Comparison of ENCODE assay signal across 1 cellular context in the genomic region with DNA sequence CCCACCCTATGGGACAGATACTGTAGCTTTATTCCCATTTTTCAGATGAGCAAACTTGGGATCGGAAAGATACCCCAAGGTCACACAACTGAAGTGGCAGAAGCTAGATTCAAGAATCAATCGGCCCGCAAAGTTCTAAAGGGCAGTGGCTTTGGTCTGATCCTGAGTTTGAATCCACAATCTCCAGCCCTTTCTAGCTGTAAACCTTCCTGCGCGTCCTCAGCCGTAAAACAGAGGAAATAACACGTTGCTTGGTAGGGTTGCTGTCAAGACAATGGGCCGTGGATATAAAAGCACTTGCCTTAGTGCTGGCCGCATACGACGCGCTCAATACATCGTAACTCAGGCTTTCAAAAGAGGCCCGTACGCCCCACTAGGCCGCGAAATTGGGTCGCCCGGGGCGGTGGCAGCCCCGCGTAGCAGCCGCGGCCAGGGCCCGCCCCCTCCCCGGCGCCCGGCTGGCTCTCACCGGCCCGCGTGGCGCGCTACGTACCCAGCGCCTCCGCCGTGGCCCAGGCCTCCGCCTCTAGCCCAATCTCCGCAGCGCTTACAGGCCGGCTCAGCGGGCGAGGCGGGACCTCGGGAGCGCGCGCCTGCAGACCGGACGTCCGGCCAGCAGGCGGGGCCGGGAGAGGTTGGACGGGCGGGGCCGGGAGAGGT.
TF ChIP-seq lines count a peak whose summit lies in the region.

A gene with protein sequence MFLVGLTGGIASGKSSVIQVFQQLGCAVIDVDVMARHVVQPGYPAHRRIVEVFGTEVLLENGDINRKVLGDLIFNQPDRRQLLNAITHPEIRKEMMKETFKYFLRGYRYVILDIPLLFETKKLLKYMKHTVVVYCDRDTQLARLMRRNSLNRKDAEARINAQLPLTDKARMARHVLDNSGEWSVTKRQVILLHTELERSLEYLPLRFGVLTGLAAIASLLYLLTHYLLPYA (minus strand): TSS at position 573 of the 660 bp plus-strand sequence. CDS start 16,747 bp downstream, outside the sequence.

TF ChIP-seq in K562, 482 proteins besides CTCF, POLR2A, EP300 and RAD21 (continued from another document and continues in another):
- TF ChIP-seq RREB1 (CRISPR knock-in tag; IDR thresholded peaks at IDR 0.05), result no peak
- no peak for TF ChIP-seq SMAD2 (IDR thresholded peaks at IDR 0.05; ENCODE audit: low read depth, low read length)
- TF ChIP-seq KLF1 (tag; IDR thresholded peaks at IDR 0.05), result no peak
- TF ChIP-seq SMARCA5 (IDR thresholded peaks at IDR 0.05), result 0 out of 2 replicates have a peak, but pooled peaks have one; percentile 10
- TF ChIP-seq POLR3G (IDR thresholded peaks at IDR 0.05; ENCODE audit: extremely low read depth, insufficient read length, insufficient replicate concordance), result no peak
- TF ChIP-seq ZKSCAN3 (CRISPR knock-in tag; IDR thresholded peaks at IDR 0.05), result no peak
- peak; percentile 25; the same call in 1 of the 2 replicates for TF ChIP-seq DMBX1 (CRISPR knock-in tag; IDR thresholded peaks at IDR 0.05; ENCODE audit: borderline replicate concordance)
- peak; percentile 85; the same call in 1 of the 2 replicates for TF ChIP-seq PHF8 (IDR thresholded peaks at IDR 0.05; ENCODE audit: borderline replicate concordance, low read length)
- TF ChIP-seq, protein P1, sequence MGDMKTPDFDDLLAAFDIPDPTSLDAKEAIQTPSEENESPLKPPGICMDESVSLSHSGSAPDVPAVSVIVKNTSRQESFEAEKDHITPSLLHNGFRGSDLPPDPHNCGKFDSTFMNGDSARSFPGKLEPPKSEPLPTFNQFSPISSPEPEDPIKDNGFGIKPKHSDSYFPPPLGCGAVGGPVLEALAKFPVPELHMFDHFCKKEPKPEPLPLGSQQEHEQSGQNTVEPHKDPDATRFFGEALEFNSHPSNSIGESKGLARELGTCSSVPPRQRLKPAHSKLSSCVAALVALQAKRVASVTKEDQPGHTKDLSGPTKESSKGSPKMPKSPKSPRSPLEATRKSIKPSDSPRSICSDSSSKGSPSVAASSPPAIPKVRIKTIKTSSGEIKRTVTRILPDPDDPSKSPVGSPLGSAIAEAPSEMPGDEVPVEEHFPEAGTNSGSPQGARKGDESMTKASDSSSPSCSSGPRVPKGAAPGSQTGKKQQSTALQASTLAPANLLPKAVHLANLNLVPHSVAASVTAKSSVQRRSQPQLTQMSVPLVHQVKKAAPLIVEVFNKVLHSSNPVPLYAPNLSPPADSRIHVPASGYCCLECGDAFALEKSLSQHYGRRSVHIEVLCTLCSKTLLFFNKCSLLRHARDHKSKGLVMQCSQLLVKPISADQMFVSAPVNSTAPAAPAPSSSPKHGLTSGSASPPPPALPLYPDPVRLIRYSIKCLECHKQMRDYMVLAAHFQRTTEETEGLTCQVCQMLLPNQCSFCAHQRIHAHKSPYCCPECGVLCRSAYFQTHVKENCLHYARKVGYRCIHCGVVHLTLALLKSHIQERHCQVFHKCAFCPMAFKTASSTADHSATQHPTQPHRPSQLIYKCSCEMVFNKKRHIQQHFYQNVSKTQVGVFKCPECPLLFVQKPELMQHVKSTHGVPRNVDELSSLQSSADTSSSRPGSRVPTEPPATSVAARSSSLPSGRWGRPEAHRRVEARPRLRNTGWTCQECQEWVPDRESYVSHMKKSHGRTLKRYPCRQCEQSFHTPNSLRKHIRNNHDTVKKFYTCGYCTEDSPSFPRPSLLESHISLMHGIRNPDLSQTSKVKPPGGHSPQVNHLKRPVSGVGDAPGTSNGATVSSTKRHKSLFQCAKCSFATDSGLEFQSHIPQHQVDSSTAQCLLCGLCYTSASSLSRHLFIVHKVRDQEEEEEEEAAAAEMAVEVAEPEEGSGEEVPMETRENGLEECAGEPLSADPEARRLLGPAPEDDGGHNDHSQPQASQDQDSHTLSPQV (IDR thresholded peaks at IDR 0.05), result peak; percentile 62
- peak; percentile 29; the same call in 1 of the 2 replicates for TF ChIP-seq JUN (IDR thresholded peaks at IDR 0.05; ENCODE audit: borderline replicate concordance, low read depth, low read length)
- TF ChIP-seq JUN (CRISPR knock-in tag; IDR thresholded peaks at IDR 0.05; ENCODE audit: borderline replicate concordance), result 0 out of 2 replicates have a peak, but pooled peaks have one; percentile 70
- TF ChIP-seq, protein P2, sequence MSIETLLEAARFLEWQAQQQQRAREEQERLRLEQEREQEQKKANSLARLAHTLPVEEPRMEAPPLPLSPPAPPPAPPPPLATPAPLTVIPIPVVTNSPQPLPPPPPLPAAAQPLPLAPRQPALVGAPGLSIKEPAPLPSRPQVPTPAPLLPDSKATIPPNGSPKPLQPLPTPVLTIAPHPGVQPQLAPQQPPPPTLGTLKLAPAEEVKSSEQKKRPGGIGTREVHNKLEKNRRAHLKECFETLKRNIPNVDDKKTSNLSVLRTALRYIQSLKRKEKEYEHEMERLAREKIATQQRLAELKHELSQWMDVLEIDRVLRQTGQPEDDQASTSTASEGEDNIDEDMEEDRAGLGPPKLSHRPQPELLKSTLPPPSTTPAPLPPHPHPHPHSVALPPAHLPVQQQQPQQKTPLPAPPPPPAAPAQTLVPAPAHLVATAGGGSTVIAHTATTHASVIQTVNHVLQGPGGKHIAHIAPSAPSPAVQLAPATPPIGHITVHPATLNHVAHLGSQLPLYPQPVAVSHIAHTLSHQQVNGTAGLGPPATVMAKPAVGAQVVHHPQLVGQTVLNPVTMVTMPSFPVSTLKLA (conservative IDR thresholded peaks at IDR 0.05), result peak in 1 of 2 experiments; percentile 64; a peak in 2 of 4 replicates
- TF ChIP-seq ZNF217 (CRISPR knock-in tag; IDR thresholded peaks at IDR 0.05), result no peak
- no peak for TF ChIP-seq CBX8 (IDR thresholded peaks at IDR 0.05; ENCODE audit: borderline replicate concordance, extremely low read depth, low read depth, low read length, poor library complexity, severe bottlenecking)
- TF ChIP-seq, protein P3, sequence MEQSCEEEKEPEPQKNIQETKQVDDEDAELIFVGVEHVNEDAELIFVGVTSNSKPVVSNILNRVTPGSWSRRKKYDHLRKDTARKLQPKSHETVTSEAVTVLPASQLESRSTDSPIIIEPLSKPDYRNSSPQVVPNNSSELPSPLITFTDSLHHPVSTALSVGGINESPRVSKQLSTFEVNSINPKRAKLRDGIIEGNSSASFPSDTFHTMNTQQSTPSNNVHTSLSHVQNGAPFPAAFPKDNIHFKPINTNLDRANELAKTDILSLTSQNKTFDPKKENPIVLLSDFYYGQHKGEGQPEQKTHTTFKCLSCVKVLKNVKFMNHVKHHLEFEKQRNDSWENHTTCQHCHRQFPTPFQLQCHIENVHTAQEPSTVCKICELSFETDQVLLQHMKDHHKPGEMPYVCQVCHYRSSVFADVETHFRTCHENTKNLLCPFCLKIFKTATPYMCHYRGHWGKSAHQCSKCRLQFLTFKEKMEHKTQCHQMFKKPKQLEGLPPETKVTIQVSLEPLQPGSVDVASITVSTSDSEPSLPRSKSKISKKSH (CRISPR knock-in tag; IDR thresholded peaks at IDR 0.05), result no peak
- TF ChIP-seq, protein P4, sequence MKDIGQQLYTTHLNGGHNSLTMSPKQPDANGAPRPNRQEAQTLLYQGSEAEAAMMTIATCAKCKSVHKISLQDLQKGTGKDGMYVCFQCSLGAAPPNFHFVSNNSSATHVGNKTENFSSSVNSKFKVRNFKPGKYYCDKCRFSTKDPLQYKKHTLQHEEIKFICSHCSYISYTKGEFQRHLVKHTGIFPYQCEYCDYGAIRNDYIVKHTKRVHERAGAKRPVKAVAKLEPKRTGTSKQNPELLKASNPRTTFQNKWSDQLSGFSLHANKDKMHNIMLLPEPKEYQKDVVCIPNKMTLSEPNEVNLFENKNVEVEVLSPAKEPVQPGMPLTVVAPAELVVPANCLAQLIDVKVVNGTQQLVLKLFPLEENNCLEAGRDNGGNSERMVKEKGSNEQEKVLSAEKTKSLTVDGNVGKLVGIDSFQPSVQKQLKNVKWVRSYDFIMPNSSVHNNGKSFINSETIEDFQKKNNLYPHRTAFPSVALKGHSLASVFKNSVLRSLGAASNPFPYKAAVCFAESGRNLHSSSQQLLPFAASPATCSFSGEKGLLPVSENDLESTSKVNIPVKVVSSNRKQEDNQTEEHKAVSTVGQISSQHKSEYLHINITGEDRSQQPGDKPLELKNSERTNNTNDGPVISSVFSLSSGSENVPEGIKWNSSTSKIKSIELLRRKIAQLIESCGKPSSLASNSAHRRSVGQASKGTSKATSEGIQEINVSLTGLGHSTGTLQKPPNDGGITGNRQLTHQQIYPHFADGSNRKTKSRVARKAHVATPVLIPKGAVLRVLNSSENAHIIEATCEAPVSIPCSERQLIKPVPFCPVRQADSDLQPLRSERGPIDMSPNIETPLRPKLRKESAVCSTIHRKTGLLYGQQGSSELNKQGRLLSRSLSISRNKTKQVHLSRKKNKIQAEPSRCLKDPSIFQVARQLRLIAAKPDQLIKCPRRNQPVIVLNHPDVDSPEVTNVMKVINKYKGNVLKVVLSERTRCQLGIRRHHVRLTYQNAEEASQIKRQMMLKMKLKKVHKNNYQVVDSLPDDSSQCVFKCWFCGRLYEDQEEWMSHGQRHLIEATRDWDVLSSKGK (CRISPR knock-in tag; IDR thresholded peaks at IDR 0.05), result no peak
- TF ChIP-seq ARHGAP35 (IDR thresholded peaks at IDR 0.05; ENCODE audit: partially characterized antibody), result no peak
- no peak for TF ChIP-seq CHD2 (IDR thresholded peaks at IDR 0.05; ENCODE audit: low read depth, low read length)
- no peak for TF ChIP-seq TCF3 (CRISPR knock-in tag; IDR thresholded peaks at IDR 0.05)
- TF ChIP-seq, protein P5, sequence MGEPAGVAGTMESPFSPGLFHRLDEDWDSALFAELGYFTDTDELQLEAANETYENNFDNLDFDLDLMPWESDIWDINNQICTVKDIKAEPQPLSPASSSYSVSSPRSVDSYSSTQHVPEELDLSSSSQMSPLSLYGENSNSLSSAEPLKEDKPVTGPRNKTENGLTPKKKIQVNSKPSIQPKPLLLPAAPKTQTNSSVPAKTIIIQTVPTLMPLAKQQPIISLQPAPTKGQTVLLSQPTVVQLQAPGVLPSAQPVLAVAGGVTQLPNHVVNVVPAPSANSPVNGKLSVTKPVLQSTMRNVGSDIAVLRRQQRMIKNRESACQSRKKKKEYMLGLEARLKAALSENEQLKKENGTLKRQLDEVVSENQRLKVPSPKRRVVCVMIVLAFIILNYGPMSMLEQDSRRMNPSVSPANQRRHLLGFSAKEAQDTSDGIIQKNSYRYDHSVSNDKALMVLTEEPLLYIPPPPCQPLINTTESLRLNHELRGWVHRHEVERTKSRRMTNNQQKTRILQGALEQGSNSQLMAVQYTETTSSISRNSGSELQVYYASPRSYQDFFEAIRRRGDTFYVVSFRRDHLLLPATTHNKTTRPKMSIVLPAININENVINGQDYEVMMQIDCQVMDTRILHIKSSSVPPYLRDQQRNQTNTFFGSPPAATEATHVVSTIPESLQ (CRISPR knock-in tag; IDR thresholded peaks at IDR 0.05), result no peak
- TF ChIP-seq MYC (IDR thresholded peaks at IDR 0.05; ENCODE audit: low read depth, low read length), result peak; percentile 80
- no peak for TF ChIP-seq MYC (CRISPR knock-in tag; IDR thresholded peaks at IDR 0.05; ENCODE audit: borderline replicate concordance, low read depth)
- TF ChIP-seq NONO (IDR thresholded peaks at IDR 0.05; ENCODE audit: low read depth in 2 of 2, low read length in 1 of 2), result peak in 1 of 2 experiments; percentile 70; a peak in 1 of 4 replicates
- TF ChIP-seq ZNF263 (CRISPR knock-in tag; IDR thresholded peaks at IDR 0.05; ENCODE audit: borderline replicate concordance), result no peak
- TF ChIP-seq DNMT1 (IDR thresholded peaks at IDR 0.05), result no peak
- TF ChIP-seq TBL1XR1 (IDR thresholded peaks at IDR 0.05; ENCODE audit: low read length in 2 of 2), result no peak
- peak; percentile 38; the same call in 1 of the 2 replicates for TF ChIP-seq ZBTB9 (CRISPR knock-in tag; IDR thresholded peaks at IDR 0.05)
- no peak for TF ChIP-seq NR2C2 (CRISPR knock-in tag; IDR thresholded peaks at IDR 0.05)
- TF ChIP-seq NR2C2 (tag; IDR thresholded peaks at IDR 0.05), result peak; percentile 61; the same call in 1 of the 2 replicates
- TF ChIP-seq TBP (optimal IDR thresholded peaks at IDR 0.05; ENCODE audit: low read depth, low read length), result peak; percentile 36
- no peak for TF ChIP-seq ZNF507 (tag; conservative IDR thresholded peaks at IDR 0.05)
- no peak for TF ChIP-seq TCFL5 (CRISPR knock-in tag; conservative IDR thresholded peaks at IDR 0.05)
